ENCODE assay signal across 8 cellular contexts in the genomic region with DNA sequence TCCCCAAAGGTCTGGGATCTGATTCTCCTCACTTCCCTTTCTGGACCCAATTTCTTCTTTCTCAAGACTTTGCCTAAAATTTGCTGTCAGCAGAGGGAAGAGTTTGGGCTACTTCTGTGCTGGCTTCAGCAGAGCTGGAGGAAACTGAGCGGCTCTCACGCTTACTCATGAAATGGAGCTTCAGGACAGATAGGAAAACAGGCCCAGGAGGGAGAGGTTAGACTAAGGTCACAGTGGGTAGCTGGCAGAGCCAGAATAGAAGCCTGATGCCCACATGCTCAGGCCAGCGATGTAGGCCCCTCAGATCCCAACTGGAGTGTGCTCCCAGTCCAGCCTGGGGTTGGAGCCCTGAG. TPM values are rescaled to one million over a fixed set of nuclear protein-coding genes. Genes with fewer than 3 reads are reported as not detected.
DNase-seq lines count a peak whose midpoint lies in the region; ATAC-seq and TF ChIP-seq lines count a peak whose summit lies in the region.

No MANE protein-coding gene starts in this region.

- H3K4me1 ChIP-seq in RWPE2 (ENCODE audit: insufficient read depth, poor library complexity, severe bottlenecking) (no peaks in the 10 kb centered on the region), esophagus (ENCODE audit: control insufficient read depth in 2 of 2, insufficient read depth in 2 of 2, low read length in 1 of 2) (peaks cover 0 to 10% of the 10 kb centered on the region in 2 donors)

- H3K9me3 Mint-ChIP-seq in activated CD4-positive, alpha-beta T cell treated with anti-CD3 and anti-CD28 coated beads, Interleukin-2, amount 10 ng/mL, durations not matched to agents 7 days and 5 days: no peaks in the 10 kb centered on the region
- H3K9me3 Mint-ChIP-seq in nephron progenitor cell: no peaks in the 10 kb centered on the region

- H3K27ac ChIP-seq in RWPE2 (ENCODE audit: poor library complexity, severe bottlenecking) (no peak overlapping the region), esophagus (ENCODE audit: low read depth in 2 of 2, low read length in 1 of 2) (peak overlapping the region in 1 of 2 donors; percentile 51)

- peak overlapping the region; percentile 65 for H3K4me3 ChIP-seq in RWPE2 (ENCODE audit: severe bottlenecking)
- H3K4me3 ChIP-seq in esophagus (ENCODE audit: low read depth in 1 of 2, low read length in 2 of 2): peak overlapping the region; percentile 74 to 88

- peak overlapping the region; percentile 89 for H3K27ac Mint-ChIP-seq in activated CD4-positive, alpha-beta T cell treated with anti-CD3 and anti-CD28 coated beads, Interleukin-2, amount 10 ng/mL, durations not matched to agents 7 days and 5 days
- H3K27ac Mint-ChIP-seq in nephron progenitor cell: no peak overlapping the region

- TF ChIP-seq CTCF in RWPE2 (IDR thresholded peaks at IDR 0.05; ENCODE audit: poor library complexity, severe bottlenecking) (no peak), nephron progenitor cell (IDR thresholded peaks at IDR 0.05) (no peak)

- CTCF ChIA-PET in activated CD4-positive, alpha-beta T cell treated with anti-CD3 and anti-CD28 coated beads, Interleukin-2, amount 10 ng/mL, durations not matched to agents 7 days and 5 days (lab: Charles Lee): interaction anchor here (0.8 to 1.1 kb wide), 4 partner anchors 10 to 50 kb away, joined by 3 to 4 read pairs (median 3); partner anchors contain the start of gene GOT2

- peak overlapping the region; percentile 91 for H3K4me3 Mint-ChIP-seq in activated CD4-positive, alpha-beta T cell treated with anti-CD3 and anti-CD28 coated beads, Interleukin-2, amount 10 ng/mL, durations not matched to agents 7 days and 5 days
- peak overlapping the region; percentile 90 for H3K4me3 Mint-ChIP-seq in nephron progenitor cell

- H3K4me1 Mint-ChIP-seq in activated CD4-positive, alpha-beta T cell treated with anti-CD3 and anti-CD28 coated beads, Interleukin-2, amount 10 ng/mL, durations not matched to agents 7 days and 5 days: peaks cover 19% of the 10 kb centered on the region
- H3K4me1 Mint-ChIP-seq in nephron progenitor cell: peaks cover 18% of the 10 kb centered on the region

- no peaks in the 10 kb centered on the region for H3K9me3 ChIP-seq in RWPE2 (ENCODE audit: severe bottlenecking)
- H3K9me3 ChIP-seq in esophagus (ENCODE audit: control insufficient read depth in 2 of 2, insufficient read depth in 1 of 2, low read depth in 1 of 2, low read length in 1 of 2): no peaks in the 10 kb centered on the region

- H3K36me3 Mint-ChIP-seq in activated CD4-positive, alpha-beta T cell treated with anti-CD3 and anti-CD28 coated beads, Interleukin-2, amount 10 ng/mL, durations not matched to agents 7 days and 5 days (ENCODE audit: low read depth): no peaks in the 10 kb centered on the region
- peaks cover 4% of the 10 kb centered on the region for H3K36me3 Mint-ChIP-seq in nephron progenitor cell (ENCODE audit: low read depth)

- H3K27me3 Mint-ChIP-seq in activated CD4-positive, alpha-beta T cell treated with anti-CD3 and anti-CD28 coated beads, Interleukin-2, amount 10 ng/mL, durations not matched to agents 7 days and 5 days: no peaks in the 10 kb centered on the region
- peaks cover 21% of the 10 kb centered on the region for H3K27me3 Mint-ChIP-seq in nephron progenitor cell (ENCODE audit: low read depth, poor library complexity)

- H3K27me3 ChIP-seq in RWPE2 (ENCODE audit: insufficient read depth, poor library complexity, severe bottlenecking) (no peaks in the 10 kb centered on the region), esophagus (ENCODE audit: control insufficient read depth in 1 of 2, insufficient read depth in 2 of 2, low read length in 2 of 2) (no peaks in the 10 kb centered on the region)

- POLR2A ChIA-PET in activated CD4-positive, alpha-beta T cell treated with anti-CD3 and anti-CD28 coated beads, Interleukin-2, amount 10 ng/mL, durations not matched to agents 7 days and 5 days (lab: Charles Lee): no interaction called here

- 6 to 7% methylated on average over 3 of the region's 3 CpGs for WGBS in esophagus, 2 donors

- intact Hi-C loops in posterior vena cava (cut with DNase I): no loop called here

- no peak for DNase-seq in activated CD4-positive, alpha-beta T cell treated with anti-CD3 and anti-CD28 coated beads, Interleukin-2, amount 10 ng/mL, durations not matched to agents 7 days and 5 days
- no peak for DNase-seq in activated CD4-positive, alpha-beta T cell treated with anti-CD3 and anti-CD28 coated beads, Interleukin-2, amount 50 U/mL, for 4 hours
- DNase-seq in RWPE2 (ENCODE audit: low spot score) (no peak), nephron progenitor cell (no peak), DMS 273 (lab: John Stamatoyannopoulos, UW; ENCODE audit: unreplicated experiment) (no peak), posterior vena cava (ENCODE audit: low spot score) (no peak), islet precursor cell (no peak)

- peaks cover 5% of the 10 kb centered on the region; the same call in 1 of the 2 replicates for H3K36me3 ChIP-seq in RWPE2 (ENCODE audit: low read depth)
- H3K36me3 ChIP-seq in esophagus (ENCODE audit: control insufficient read depth in 2 of 2, insufficient read depth in 2 of 2, low read length in 1 of 2): peaks cover 3 to 5% of the 10 kb centered on the region in 2 donors

- ATAC-seq in RWPE2 (ENCODE audit: low read depth): peak; percentile 28; the same call in 2 of the 3 replicates

RNA-seq across cellular contexts. Expression of gene SLC38A7, which starts 0.6 kb away (rescaled TPM):
- total RNA-seq in activated CD4-positive, alpha-beta T cell treated with anti-CD3 and anti-CD28 coated beads, Interleukin-2, amount 10 ng/mL, durations not matched to agents 7 days and 5 days: 10 to 100 TPM; 12.3 to 12.5 TPM
- 1 to 10 TPM; 4.8 to 7.2 TPM for polyA plus RNA-seq in esophagus
- 10 to 100 TPM; 13.2 to 16.2 TPM for total RNA-seq in posterior vena cava

RNA-seq across cellular contexts. Expression of gene GOT2, which starts 50.1 kb away (rescaled TPM):
- total RNA-seq in activated CD4-positive, alpha-beta T cell treated with anti-CD3 and anti-CD28 coated beads, Interleukin-2, amount 10 ng/mL, durations not matched to agents 7 days and 5 days: 10 to 100 TPM; 75.6 to 83.5 TPM
- 10 to 100 TPM; 43.7 to 66.1 TPM for polyA plus RNA-seq in esophagus
- total RNA-seq in posterior vena cava: 10 to 100 TPM; 37.6 to 55.5 TPM

RNA-seq across cellular contexts. Expression of gene CNOT1, which starts 54.4 kb away (rescaled TPM):
- 100 to 1,000 TPM; 245 to 283 TPM for total RNA-seq in activated CD4-positive, alpha-beta T cell treated with anti-CD3 and anti-CD28 coated beads, Interleukin-2, amount 10 ng/mL, durations not matched to agents 7 days and 5 days
- 100 to 1,000 TPM in 1 of 2 donors, 10 to 100 TPM in 1; 53.7 to 105 TPM for polyA plus RNA-seq in esophagus
- 100 to 1,000 TPM; 102 to 116 TPM for total RNA-seq in posterior vena cava
